In genomic region chr20:62359491-62360121, GRCh38 we compare ENCODE assay signal across 1 cellular context.
TF ChIP-seq lines count a peak whose summit lies in the region.

No MANE protein-coding gene starts in this region.

TF ChIP-seq in H1, 55 proteins besides CTCF, POLR2A, EP300 and RAD21:
- TF ChIP-seq RBBP5 (IDR thresholded peaks at IDR 0.05; ENCODE audit: borderline replicate concordance, low read depth, low read length) (no peak), HDAC6 (IDR thresholded peaks at IDR 0.05; ENCODE audit: low read depth, low read length) (no peak), NANOG (IDR thresholded peaks at IDR 0.05; ENCODE audit: insufficient read depth, low read depth, low read length, poor library complexity, severe bottlenecking) (no peak), ASH2L (IDR thresholded peaks at IDR 0.05; ENCODE audit: low read length) (no peak), SRF (IDR thresholded peaks at IDR 0.05; ENCODE audit: low read depth, low read length) (no peak), CTBP2 (IDR thresholded peaks at IDR 0.05; ENCODE audit: borderline replicate concordance, insufficient read depth, insufficient read length, low read length) (no peak), SAP30 (IDR thresholded peaks at IDR 0.05; ENCODE audit: insufficient read depth, insufficient replicate concordance, low read length) (no peak), GTF2F1 (IDR thresholded peaks at IDR 0.05; ENCODE audit: borderline replicate concordance, low read depth, low read length) (no peak), MAX (IDR thresholded peaks at IDR 0.05) (no peak), SP2 (IDR thresholded peaks at IDR 0.05; ENCODE audit: low read length) (no peak), MAFK (IDR thresholded peaks at IDR 0.05; ENCODE audit: low read depth, low read length) (no peak)
